Comparison of ENCODE assay signal across 8 cellular contexts in genomic region chr4:78939667-78940008, GRCh38. TPM values are rescaled to one million over a fixed set of nuclear protein-coding genes. Genes with fewer than 3 reads are reported as not detected.
DNase-seq lines count a peak whose midpoint lies in the region; ATAC-seq, FAIRE-seq and TF ChIP-seq lines count a peak whose summit lies in the region.

No MANE protein-coding gene starts in this region.

- peak; percentile 36 for ATAC-seq in CD4-positive, alpha-beta T cell (ENCODE audit: poor library complexity)
- ATAC-seq in GM19438 (IDR thresholded peaks at IDR 0.05; ENCODE audit: low read depth, unreplicated experiment) = peak; percentile 27
- peak; percentile 8 for ATAC-seq in HG03575 (IDR thresholded peaks at IDR 0.05; ENCODE audit: extremely low read depth, insufficient number of reproducible peaks, low FRiP score, unreplicated experiment)
- peak; percentile 9 for ATAC-seq in GM12878

- peaks cover 17% of the 10 kb centered on the region for H3K27me3 Mint-ChIP-seq in CD4-positive, alpha-beta T cell

- H3K36me3 ChIP-seq in GM12878 (ENCODE audit: control insufficient read depth in 2 of 2, insufficient read depth in 2 of 2, low read length in 1 of 2) (no peaks in the 10 kb centered on the region), mucosa of rectum (ENCODE audit: control insufficient read depth in 2 of 2, insufficient read depth in 2 of 2, low read length in 2 of 2) (no peaks in the 10 kb centered on the region)

- TF ChIP-seq POLR2A in GM12878 (IDR thresholded peaks at IDR 0.05; ENCODE audit: low read depth, low read length) = no peak

- peak overlapping the region; percentile 87 for H3K4me3 Mint-ChIP-seq in CD4-positive, alpha-beta T cell

- in situ Hi-C loops in GM12878 (cut with MboI) = loop anchor here (10.0 kb wide), 1 partner anchor 1275 kb away; no protein-coding TSS in a partner anchor

- SMC1A ChIA-PET in GM12878 (lab: Charles Lee; ENCODE audit: uncharacterized antibody, unreplicated experiment) = interaction anchor here (1.1 to 3.5 kb wide), 6 partner anchors 8 to 348 kb away, joined by 3 to 20 read pairs (median 6); no protein-coding TSS in a partner anchor

- RAD21 ChIA-PET in GM12878 (lab: Charles Lee; ENCODE audit: unreplicated experiment) = interaction anchor here (0.6 to 1.1 kb wide), 7 partner anchors 10 to 880 kb away, joined by 3 to 4 read pairs (median 3); no protein-coding TSS in a partner anchor

- CTCF ChIA-PET in CD4-positive, alpha-beta T cell (lab: Charles Lee) = interaction anchor here (2.7 kb wide), 1 partner anchor 13 kb away, joined by 13 read pairs; no protein-coding TSS in a partner anchor
- CTCF ChIA-PET in GM12878 (lab: Yijun Ruan, JAX) = interaction anchor here (0.6 to 4.1 kb wide), 6 partner anchors 13 to 1611 kb away, joined by 3 to 26 read pairs (median 5); no protein-coding TSS in a partner anchor

- peak overlapping the region; percentile 79 for H3K27ac Mint-ChIP-seq in CD4-positive, alpha-beta T cell

- no peaks in the 10 kb centered on the region for H3K9me3 ChIP-seq in CD4-positive, alpha-beta T cell (ENCODE audit: control insufficient read depth, low read length)
- H3K9me3 ChIP-seq in GM12878 (replicated peaks; ENCODE audit: control insufficient read depth, insufficient read depth, low read length) (no peaks in the 10 kb centered on the region; the same call in 2 of the 3 replicates), mucosa of rectum (ENCODE audit: control insufficient read depth in 2 of 2, low read length in 2 of 2) (no peaks in the 10 kb centered on the region)

- peaks cover 44% of the 10 kb centered on the region for H3K4me1 Mint-ChIP-seq in CD4-positive, alpha-beta T cell (ENCODE audit: low read depth)

- peak overlapping the region; percentile 2; the same call in 1 of the 2 replicates for H3K9ac ChIP-seq in GM12878 (ENCODE audit: control insufficient read depth, insufficient read depth, low read length)
- peak overlapping the region; percentile 78 to 92 for H3K9ac ChIP-seq in mucosa of rectum (ENCODE audit: low read depth in 1 of 2, low read length in 2 of 2)

- no peaks in the 10 kb centered on the region for H3K9me3 Mint-ChIP-seq in CD4-positive, alpha-beta T cell

- DNase-seq in CD4-positive, alpha-beta T cell = no peak
- DNase-seq in GM12878 (ENCODE audit: low read depth, low spot score) (no peak), GM10266 (ENCODE audit: extremely low spot score) (no peak), NCI-H524 treated with DMSO at 0.1 percent for 48 hours (lab: John Stamatoyannopoulos, UW) (no peak), NCI-H1930 (lab: John Stamatoyannopoulos, UW) (no peak)

- TF ChIP-seq RAD21 in GM12878 (IDR thresholded peaks at IDR 0.05; ENCODE audit: insufficient read depth, low read depth, low read length) = no peak

- no peak for FAIRE-seq in GM12878 (lab: Jason Lieb, UNC)

- H3K4me3 ChIP-seq in GM12878 (peak overlapping the region; percentile 78; the same call in 1 of the 2 replicates), mucosa of rectum (ENCODE audit: low read length in 2 of 2) (peak overlapping the region; percentile 84 to 97)

- H2AFZ ChIP-seq in GM12878 (ENCODE audit: control insufficient read depth, low read depth, low read length) = peak overlapping the region; percentile 75

- no peaks in the 10 kb centered on the region; the same call in 1 of the 2 replicates for H3K4me1 ChIP-seq in GM12878 (ENCODE audit: control insufficient read depth, insufficient read depth, low read length)
- peaks cover 4 to 7% of the 10 kb centered on the region in 2 donors for H3K4me1 ChIP-seq in mucosa of rectum (ENCODE audit: control insufficient read depth in 2 of 2, insufficient read depth in 2 of 2, low read length in 2 of 2)

- H3K27ac ChIP-seq in CD4-positive, alpha-beta T cell (ENCODE audit: low read depth, low read length) = no peak overlapping the region
- H3K27ac ChIP-seq in GM12878 (ENCODE audit: control insufficient read depth, insufficient read depth) = no peak overlapping the region
- peak overlapping the region in 1 of 2 donors; percentile 10 for H3K27ac ChIP-seq in mucosa of rectum (ENCODE audit: low read depth in 2 of 2, low read length in 2 of 2)

- H4K20me1 ChIP-seq in GM12878 (ENCODE audit: control insufficient read depth, insufficient read depth) = no peaks in the 10 kb centered on the region

- POLR2A ChIA-PET in CD4-positive, alpha-beta T cell (lab: Charles Lee) = interaction anchor here (0.9 to 1.8 kb wide), 5 partner anchors 12 to 1263 kb away, joined by 3 to 8 read pairs (median 5); partner anchors contain the start of gene ANTXR2
- POLR2A ChIA-PET in GM12878 (lab: Charles Lee) = interaction anchor here (0.6 to 0.7 kb wide), 7 partner anchors 17 to 656 kb away, joined by 3 to 5 read pairs (median 4); no protein-coding TSS in a partner anchor

- no peak for TF ChIP-seq CTCF in CD4-positive, alpha-beta T cell (IDR thresholded peaks at IDR 0.05)
- TF ChIP-seq CTCF in GM12878 (IDR thresholded peaks at IDR 0.05 in 2 of 3, conservative IDR thresholded peaks at IDR 0.05 in 1 of 3; ENCODE audit: control insufficient read depth in 2 of 3, extremely low read depth in 1 of 3, insufficient read depth in 1 of 3, low read depth in 3 of 3, low read length in 3 of 3) (no peak), GM10266 (IDR thresholded peaks at IDR 0.05; ENCODE audit: control insufficient read depth, insufficient read depth, low read depth, missing control alignments) (no peak)

- no peak for TF ChIP-seq EP300 in GM12878 (IDR thresholded peaks at IDR 0.05; ENCODE audit: borderline replicate concordance in 1 of 2, control insufficient read depth in 1 of 2, low read depth in 2 of 2, low read length in 2 of 2)

- intact Hi-C loops in CD4-positive, alpha-beta T cell (cut with DNase I, micrococcal nuclease) = loop anchor here (5.0 kb wide), 4 partner anchors 157 to 1862 kb away; partner anchors contain the start of genes BMP2K (in 1 of the 2) and CCNI (in 1 of the 2)
- intact Hi-C loops in GM12878 (cut with micrococcal nuclease; ENCODE audit: unreplicated experiment) = loop anchor here (5.0 kb wide), 1 partner anchor 327 kb away; no protein-coding TSS in a partner anchor

- 8% methylated on average over 9 of the region's 9 CpGs for WGBS in GM12878 (ENCODE audit: insufficient coverage, insufficient replicate concordance, low lambda C conversion rate, missing lambda C conversion rate)

- H3K79me2 ChIP-seq in GM12878 (ENCODE audit: control insufficient read depth, insufficient read depth, low read length) = peaks cover 1% of the 10 kb centered on the region

- no TSS peak for BruUV-seq in GM12878 (replicated peaks; lab: Mats Ljungman, UMichigan)

- peaks cover 8% of the 10 kb centered on the region for H3K36me3 Mint-ChIP-seq in CD4-positive, alpha-beta T cell (ENCODE audit: low read depth)

- H3K4me2 ChIP-seq in GM12878 (ENCODE audit: control insufficient read depth, insufficient read depth) = peak overlapping the region; percentile 67

- no peaks in the 10 kb centered on the region for H3K27me3 ChIP-seq in CD4-positive, alpha-beta T cell (ENCODE audit: control insufficient read depth, insufficient read depth, low read length)
- no peaks in the 10 kb centered on the region for H3K27me3 ChIP-seq in GM12878 (replicated peaks in 1 of 2; ENCODE audit: control insufficient read depth in 2 of 2, insufficient read depth in 2 of 2, low read length in 1 of 2)
- H3K27me3 ChIP-seq in mucosa of rectum (ENCODE audit: control insufficient read depth in 2 of 2, insufficient read depth in 2 of 2, low read length in 2 of 2) = no peaks in the 10 kb centered on the region

TF ChIP-seq in GM12878, 131 proteins besides CTCF, POLR2A, EP300 and RAD21 (continues in another document):
- no peak for TF ChIP-seq RUNX3 (IDR thresholded peaks at IDR 0.05; ENCODE audit: low read length)

RNA-seq across cellular contexts. Expression of gene PAQR3, which starts 0.4 kb away (rescaled TPM):
- 10 to 100 TPM; 29.5 to 30.7 TPM for total RNA-seq in CD4-positive, alpha-beta T cell
- 31.5 and 33.5 TPM in 2 replicates for total RNA-seq in GM12878 (2013; cell fraction: nucleolus; rRNA removed)
- total RNA-seq in GM12878 (2014; rRNA removed) (7.2 and 9.0 TPM in 2 replicates), GM12878 (2014; rRNA removed; fragmentation: Illumina TruSeq; extraction: Trizol) (6.3 and 8.7 TPM in 2 replicates), GM12878 (2021) (8.3 and 8.5 TPM in 2 replicates)
- polyA plus RNA-seq in GM12878 (2011; ENCODE audit: low read depth) = 1.4 TPM
- polyA plus RNA-seq in GM12878 (2011; rRNA removed) (25.4 and 30.0 TPM in 2 replicates), GM12878 (2014; fragmentation: Illumina TruSeq; extraction: Trizol) (7.0 and 10.9 TPM in 2 replicates), GM12878 (2014; fragmentation: Nextera tagmentation; extraction: Ambion mirVana) (1 to 10 TPM; 2.2 to 3.0 TPM), GM12878 (2014; rRNA removed) (4.8 and 7.1 TPM in 2 replicates), GM12878 (2016; fragmentation: Nextera tagmentation; extraction: Ambion mirVana) (1 to 10 TPM; 7.6 to 8.1 TPM)
- polyA plus RNA-seq in GM12878 (2011; cell fraction: cytosol; rRNA removed) = 8.6 and 9.1 TPM in 2 replicates
- polyA plus RNA-seq in GM12878 (2011; cell fraction: nucleus; rRNA removed) = 31.3 and 33.5 TPM in 2 replicates
- polyA plus RNA-seq in GM12878 (2012) = 3.0 and 4.4 TPM in 2 replicates
- 18.5 and 30.7 TPM in 2 replicates for polyA minus RNA-seq in GM12878 (2011; rRNA and poly(A)+ RNA removed)
- polyA minus RNA-seq in GM12878 (2011; cell fraction: cytosol; rRNA and poly(A)+ RNA removed) = 6.5 and 7.6 TPM in 2 replicates
- polyA minus RNA-seq in GM12878 (2011; cell fraction: nucleus; rRNA and poly(A)+ RNA removed) = 16.8 and 32.1 TPM in 2 replicates
